1 cellular context compared by ENCODE assay signal in the genomic region with DNA sequence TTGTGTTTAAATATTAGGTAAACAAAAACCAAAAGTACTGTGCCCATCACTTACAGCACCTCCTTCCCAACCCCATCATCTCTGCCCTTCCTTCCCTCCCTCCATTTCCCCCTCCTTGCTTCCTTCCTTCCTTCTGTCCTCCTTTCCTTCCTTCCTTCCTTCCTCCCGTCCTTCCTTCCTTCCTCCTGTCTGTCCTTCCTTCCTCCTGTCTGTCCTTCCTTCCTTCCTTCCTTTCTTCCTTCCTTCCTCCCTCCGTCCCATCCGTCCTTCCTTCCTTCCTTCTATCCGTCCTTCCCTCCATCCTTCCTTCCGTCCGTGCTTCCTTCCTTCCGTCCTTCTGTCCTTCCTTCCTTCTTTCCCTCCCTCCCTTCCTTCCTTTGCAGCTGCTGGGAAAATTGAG.
TF ChIP-seq lines count a peak whose summit lies in the region.

No MANE protein-coding gene starts in this region.

TF ChIP-seq in K562, 482 proteins besides CTCF, POLR2A, EP300 and RAD21 (continued from another document and continues in another):
- TF ChIP-seq, protein P1, sequence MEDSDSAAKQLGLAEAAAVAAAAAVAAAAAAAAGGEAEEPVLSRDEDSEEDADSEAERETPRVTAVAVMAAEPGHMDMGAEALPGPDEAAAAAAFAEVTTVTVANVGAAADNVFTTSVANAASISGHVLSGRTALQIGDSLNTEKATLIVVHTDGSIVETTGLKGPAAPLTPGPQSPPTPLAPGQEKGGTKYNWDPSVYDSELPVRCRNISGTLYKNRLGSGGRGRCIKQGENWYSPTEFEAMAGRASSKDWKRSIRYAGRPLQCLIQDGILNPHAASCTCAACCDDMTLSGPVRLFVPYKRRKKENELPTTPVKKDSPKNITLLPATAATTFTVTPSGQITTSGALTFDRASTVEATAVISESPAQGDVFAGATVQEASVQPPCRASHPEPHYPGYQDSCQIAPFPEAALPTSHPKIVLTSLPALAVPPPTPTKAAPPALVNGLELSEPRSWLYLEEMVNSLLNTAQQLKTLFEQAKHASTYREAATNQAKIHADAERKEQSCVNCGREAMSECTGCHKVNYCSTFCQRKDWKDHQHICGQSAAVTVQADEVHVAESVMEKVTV (CRISPR knock-in tag; IDR thresholded peaks at IDR 0.05), result no peak
- TF ChIP-seq, protein P2, sequence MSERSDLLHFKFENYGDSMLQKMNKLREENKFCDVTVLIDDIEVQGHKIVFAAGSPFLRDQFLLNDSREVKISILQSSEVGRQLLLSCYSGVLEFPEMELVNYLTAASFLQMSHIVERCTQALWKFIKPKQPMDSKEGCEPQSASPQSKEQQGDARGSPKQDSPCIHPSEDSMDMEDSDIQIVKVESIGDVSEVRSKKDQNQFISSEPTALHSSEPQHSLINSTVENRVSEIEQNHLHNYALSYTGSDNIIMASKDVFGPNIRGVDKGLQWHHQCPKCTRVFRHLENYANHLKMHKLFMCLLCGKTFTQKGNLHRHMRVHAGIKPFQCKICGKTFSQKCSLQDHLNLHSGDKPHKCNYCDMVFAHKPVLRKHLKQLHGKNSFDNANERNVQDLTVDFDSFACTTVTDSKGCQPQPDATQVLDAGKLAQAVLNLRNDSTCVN (CRISPR knock-in tag; IDR thresholded peaks at IDR 0.05), result 0 out of 2 replicates have a peak, but pooled peaks have one; percentile 37
- TF ChIP-seq ZNF76 (CRISPR knock-in tag; IDR thresholded peaks at IDR 0.05; ENCODE audit: borderline replicate concordance) (no peak), MCM3 (IDR thresholded peaks at IDR 0.05) (peak; percentile 63; the same call in 1 of the 2 replicates), ZNF23 (CRISPR knock-in tag; IDR thresholded peaks at IDR 0.05) (no peak), MIER1 (IDR thresholded peaks at IDR 0.05; ENCODE audit: low read depth) (no peak), SPI1 (IDR thresholded peaks at IDR 0.05; ENCODE audit: borderline replicate concordance, low read depth, low read length) (no peak), GABPB1 (CRISPR knock-in tag; IDR thresholded peaks at IDR 0.05) (no peak), ASH1L (IDR thresholded peaks at IDR 0.05; ENCODE audit: borderline replicate concordance, low read depth, partially characterized antibody) (no peak), PCBP2 (IDR thresholded peaks at IDR 0.05; ENCODE audit: low read depth, low read length, poor library complexity, severe bottlenecking) (no peak), PTBP1 (IDR thresholded peaks at IDR 0.05; ENCODE audit: low read depth, low read length) (no peak), KLF1 (tag; IDR thresholded peaks at IDR 0.05) (no peak), CBX5 (IDR thresholded peaks at IDR 0.05; ENCODE audit: borderline replicate concordance, low read depth) (no peak), LARP7 (IDR thresholded peaks at IDR 0.05) (0 out of 2 replicates have a peak, but pooled peaks have one; percentile 36), PHTF2 (CRISPR knock-in tag; IDR thresholded peaks at IDR 0.05) (no peak), ARHGAP35 (IDR thresholded peaks at IDR 0.05; ENCODE audit: partially characterized antibody) (peak; percentile 61), SMAD3 (CRISPR knock-in tag; conservative IDR thresholded peaks at IDR 0.05) (no peak), MYBL2 (IDR thresholded peaks at IDR 0.05; ENCODE audit: low read depth) (peak; percentile 20; the same call in 1 of the 2 replicates), MYBL2 (CRISPR knock-in tag; IDR thresholded peaks at IDR 0.05; ENCODE audit: borderline replicate concordance) (no peak), TAF9B (IDR thresholded peaks at IDR 0.05; ENCODE audit: partially characterized antibody) (no peak), SOX6 (IDR thresholded peaks at IDR 0.05) (no peak)
- TF ChIP-seq, protein P3, sequence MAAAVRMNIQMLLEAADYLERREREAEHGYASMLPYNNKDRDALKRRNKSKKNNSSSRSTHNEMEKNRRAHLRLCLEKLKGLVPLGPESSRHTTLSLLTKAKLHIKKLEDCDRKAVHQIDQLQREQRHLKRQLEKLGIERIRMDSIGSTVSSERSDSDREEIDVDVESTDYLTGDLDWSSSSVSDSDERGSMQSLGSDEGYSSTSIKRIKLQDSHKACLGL (CRISPR knock-in tag; IDR thresholded peaks at IDR 0.05; ENCODE audit: borderline replicate concordance, poor library complexity, severe bottlenecking), result no peak
- TF ChIP-seq, protein P4, sequence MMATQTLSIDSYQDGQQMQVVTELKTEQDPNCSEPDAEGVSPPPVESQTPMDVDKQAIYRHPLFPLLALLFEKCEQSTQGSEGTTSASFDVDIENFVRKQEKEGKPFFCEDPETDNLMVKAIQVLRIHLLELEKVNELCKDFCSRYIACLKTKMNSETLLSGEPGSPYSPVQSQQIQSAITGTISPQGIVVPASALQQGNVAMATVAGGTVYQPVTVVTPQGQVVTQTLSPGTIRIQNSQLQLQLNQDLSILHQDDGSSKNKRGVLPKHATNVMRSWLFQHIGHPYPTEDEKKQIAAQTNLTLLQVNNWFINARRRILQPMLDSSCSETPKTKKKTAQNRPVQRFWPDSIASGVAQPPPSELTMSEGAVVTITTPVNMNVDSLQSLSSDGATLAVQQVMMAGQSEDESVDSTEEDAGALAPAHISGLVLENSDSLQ (IDR thresholded peaks at IDR 0.05), result no peak
- TF ChIP-seq, protein P5, sequence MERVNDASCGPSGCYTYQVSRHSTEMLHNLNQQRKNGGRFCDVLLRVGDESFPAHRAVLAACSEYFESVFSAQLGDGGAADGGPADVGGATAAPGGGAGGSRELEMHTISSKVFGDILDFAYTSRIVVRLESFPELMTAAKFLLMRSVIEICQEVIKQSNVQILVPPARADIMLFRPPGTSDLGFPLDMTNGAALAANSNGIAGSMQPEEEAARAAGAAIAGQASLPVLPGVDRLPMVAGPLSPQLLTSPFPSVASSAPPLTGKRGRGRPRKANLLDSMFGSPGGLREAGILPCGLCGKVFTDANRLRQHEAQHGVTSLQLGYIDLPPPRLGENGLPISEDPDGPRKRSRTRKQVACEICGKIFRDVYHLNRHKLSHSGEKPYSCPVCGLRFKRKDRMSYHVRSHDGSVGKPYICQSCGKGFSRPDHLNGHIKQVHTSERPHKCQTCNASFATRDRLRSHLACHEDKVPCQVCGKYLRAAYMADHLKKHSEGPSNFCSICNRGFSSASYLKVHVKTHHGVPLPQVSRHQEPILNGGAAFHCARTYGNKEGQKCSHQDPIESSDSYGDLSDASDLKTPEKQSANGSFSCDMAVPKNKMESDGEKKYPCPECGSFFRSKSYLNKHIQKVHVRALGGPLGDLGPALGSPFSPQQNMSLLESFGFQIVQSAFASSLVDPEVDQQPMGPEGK (CRISPR knock-in tag; IDR thresholded peaks at IDR 0.05; ENCODE audit: borderline replicate concordance), result no peak
- TF ChIP-seq, protein P6, sequence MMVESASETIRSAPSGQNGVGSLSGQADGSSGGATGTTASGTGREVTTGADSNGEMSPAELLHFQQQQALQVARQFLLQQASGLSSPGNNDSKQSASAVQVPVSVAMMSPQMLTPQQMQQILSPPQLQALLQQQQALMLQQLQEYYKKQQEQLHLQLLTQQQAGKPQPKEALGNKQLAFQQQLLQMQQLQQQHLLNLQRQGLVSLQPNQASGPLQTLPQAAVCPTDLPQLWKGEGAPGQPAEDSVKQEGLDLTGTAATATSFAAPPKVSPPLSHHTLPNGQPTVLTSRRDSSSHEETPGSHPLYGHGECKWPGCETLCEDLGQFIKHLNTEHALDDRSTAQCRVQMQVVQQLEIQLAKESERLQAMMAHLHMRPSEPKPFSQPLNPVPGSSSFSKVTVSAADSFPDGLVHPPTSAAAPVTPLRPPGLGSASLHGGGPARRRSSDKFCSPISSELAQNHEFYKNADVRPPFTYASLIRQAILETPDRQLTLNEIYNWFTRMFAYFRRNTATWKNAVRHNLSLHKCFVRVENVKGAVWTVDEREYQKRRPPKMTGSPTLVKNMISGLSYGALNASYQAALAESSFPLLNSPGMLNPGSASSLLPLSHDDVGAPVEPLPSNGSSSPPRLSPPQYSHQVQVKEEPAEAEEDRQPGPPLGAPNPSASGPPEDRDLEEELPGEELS (CRISPR knock-in tag; IDR thresholded peaks at IDR 0.05; ENCODE audit: borderline replicate concordance), result no peak
- TF ChIP-seq, protein P7, sequence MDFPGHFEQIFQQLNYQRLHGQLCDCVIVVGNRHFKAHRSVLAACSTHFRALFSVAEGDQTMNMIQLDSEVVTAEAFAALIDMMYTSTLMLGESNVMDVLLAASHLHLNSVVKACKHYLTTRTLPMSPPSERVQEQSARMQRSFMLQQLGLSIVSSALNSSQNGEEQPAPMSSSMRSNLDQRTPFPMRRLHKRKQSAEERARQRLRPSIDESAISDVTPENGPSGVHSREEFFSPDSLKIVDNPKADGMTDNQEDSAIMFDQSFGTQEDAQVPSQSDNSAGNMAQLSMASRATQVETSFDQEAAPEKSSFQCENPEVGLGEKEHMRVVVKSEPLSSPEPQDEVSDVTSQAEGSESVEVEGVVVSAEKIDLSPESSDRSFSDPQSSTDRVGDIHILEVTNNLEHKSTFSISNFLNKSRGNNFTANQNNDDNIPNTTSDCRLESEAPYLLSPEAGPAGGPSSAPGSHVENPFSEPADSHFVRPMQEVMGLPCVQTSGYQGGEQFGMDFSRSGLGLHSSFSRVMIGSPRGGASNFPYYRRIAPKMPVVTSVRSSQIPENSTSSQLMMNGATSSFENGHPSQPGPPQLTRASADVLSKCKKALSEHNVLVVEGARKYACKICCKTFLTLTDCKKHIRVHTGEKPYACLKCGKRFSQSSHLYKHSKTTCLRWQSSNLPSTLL (IDR thresholded peaks at IDR 0.05), result no peak
- TF ChIP-seq, protein P8, sequence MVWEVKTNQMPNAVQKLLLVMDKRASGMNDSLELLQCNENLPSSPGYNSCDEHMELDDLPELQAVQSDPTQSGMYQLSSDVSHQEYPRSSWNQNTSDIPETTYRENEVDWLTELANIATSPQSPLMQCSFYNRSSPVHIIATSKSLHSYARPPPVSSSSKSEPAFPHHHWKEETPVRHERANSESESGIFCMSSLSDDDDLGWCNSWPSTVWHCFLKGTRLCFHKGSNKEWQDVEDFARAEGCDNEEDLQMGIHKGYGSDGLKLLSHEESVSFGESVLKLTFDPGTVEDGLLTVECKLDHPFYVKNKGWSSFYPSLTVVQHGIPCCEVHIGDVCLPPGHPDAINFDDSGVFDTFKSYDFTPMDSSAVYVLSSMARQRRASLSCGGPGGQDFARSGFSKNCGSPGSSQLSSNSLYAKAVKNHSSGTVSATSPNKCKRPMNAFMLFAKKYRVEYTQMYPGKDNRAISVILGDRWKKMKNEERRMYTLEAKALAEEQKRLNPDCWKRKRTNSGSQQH (CRISPR knock-in tag; IDR thresholded peaks at IDR 0.05), result 0 out of 2 replicates have a peak, but pooled peaks have one; percentile 56
- TF ChIP-seq, protein P9, sequence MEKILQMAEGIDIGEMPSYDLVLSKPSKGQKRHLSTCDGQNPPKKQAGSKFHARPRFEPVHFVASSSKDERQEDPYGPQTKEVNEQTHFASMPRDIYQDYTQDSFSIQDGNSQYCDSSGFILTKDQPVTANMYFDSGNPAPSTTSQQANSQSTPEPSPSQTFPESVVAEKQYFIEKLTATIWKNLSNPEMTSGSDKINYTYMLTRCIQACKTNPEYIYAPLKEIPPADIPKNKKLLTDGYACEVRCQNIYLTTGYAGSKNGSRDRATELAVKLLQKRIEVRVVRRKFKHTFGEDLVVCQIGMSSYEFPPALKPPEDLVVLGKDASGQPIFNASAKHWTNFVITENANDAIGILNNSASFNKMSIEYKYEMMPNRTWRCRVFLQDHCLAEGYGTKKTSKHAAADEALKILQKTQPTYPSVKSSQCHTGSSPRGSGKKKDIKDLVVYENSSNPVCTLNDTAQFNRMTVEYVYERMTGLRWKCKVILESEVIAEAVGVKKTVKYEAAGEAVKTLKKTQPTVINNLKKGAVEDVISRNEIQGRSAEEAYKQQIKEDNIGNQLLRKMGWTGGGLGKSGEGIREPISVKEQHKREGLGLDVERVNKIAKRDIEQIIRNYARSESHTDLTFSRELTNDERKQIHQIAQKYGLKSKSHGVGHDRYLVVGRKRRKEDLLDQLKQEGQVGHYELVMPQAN (IDR thresholded peaks at IDR 0.05; ENCODE audit: borderline replicate concordance), result 0 out of 2 replicates have a peak, but pooled peaks have one; percentile 26
- TF ChIP-seq, protein P10, sequence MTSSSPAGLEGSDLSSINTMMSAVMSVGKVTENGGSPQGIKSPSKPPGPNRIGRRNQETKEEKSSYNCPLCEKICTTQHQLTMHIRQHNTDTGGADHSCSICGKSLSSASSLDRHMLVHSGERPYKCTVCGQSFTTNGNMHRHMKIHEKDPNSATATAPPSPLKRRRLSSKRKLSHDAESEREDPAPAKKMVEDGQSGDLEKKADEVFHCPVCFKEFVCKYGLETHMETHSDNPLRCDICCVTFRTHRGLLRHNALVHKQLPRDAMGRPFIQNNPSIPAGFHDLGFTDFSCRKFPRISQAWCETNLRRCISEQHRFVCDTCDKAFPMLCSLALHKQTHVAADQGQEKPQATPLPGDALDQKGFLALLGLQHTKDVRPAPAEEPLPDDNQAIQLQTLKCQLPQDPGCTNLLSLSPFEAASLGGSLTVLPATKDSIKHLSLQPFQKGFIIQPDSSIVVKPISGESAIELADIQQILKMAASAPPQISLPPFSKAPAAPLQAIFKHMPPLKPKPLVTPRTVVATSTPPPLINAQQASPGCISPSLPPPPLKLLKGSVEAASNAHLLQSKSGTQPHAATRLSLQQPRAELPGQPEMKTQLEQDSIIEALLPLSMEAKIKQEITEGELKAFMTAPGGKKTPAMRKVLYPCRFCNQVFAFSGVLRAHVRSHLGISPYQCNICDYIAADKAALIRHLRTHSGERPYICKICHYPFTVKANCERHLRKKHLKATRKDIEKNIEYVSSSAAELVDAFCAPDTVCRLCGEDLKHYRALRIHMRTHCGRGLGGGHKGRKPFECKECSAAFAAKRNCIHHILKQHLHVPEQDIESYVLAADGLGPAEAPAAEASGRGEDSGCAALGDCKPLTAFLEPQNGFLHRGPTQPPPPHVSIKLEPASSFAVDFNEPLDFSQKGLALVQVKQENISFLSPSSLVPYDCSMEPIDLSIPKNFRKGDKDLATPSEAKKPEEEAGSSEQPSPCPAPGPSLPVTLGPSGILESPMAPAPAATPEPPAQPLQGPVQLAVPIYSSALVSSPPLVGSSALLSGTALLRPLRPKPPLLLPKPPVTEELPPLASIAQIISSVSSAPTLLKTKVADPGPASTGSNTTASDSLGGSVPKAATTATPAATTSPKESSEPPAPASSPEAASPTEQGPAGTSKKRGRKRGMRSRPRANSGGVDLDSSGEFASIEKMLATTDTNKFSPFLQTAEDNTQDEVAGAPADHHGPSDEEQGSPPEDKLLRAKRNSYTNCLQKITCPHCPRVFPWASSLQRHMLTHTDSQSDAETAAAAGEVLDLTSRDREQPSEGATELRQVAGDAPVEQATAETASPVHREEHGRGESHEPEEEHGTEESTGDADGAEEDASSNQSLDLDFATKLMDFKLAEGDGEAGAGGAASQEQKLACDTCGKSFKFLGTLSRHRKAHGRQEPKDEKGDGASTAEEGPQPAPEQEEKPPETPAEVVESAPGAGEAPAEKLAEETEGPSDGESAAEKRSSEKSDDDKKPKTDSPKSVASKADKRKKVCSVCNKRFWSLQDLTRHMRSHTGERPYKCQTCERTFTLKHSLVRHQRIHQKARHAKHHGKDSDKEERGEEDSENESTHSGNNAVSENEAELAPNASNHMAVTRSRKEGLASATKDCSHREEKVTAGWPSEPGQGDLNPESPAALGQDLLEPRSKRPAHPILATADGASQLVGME (CRISPR knock-in tag; IDR thresholded peaks at IDR 0.05), result no peak
- TF ChIP-seq, protein P11, sequence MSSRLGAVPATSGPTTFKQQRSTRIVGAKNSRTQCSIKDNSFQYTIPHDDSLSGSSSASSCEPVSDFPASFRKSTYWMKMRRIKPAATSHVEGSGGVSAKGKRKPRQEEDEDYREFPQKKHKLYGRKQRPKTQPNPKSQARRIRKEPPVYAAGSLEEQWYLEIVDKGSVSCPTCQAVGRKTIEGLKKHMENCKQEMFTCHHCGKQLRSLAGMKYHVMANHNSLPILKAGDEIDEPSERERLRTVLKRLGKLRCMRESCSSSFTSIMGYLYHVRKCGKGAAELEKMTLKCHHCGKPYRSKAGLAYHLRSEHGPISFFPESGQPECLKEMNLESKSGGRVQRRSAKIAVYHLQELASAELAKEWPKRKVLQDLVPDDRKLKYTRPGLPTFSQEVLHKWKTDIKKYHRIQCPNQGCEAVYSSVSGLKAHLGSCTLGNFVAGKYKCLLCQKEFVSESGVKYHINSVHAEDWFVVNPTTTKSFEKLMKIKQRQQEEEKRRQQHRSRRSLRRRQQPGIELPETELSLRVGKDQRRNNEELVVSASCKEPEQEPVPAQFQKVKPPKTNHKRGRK (tag; IDR thresholded peaks at IDR 0.05), result peak; percentile 77
